9 cellular contexts compared by ENCODE assay signal in the genomic region with DNA sequence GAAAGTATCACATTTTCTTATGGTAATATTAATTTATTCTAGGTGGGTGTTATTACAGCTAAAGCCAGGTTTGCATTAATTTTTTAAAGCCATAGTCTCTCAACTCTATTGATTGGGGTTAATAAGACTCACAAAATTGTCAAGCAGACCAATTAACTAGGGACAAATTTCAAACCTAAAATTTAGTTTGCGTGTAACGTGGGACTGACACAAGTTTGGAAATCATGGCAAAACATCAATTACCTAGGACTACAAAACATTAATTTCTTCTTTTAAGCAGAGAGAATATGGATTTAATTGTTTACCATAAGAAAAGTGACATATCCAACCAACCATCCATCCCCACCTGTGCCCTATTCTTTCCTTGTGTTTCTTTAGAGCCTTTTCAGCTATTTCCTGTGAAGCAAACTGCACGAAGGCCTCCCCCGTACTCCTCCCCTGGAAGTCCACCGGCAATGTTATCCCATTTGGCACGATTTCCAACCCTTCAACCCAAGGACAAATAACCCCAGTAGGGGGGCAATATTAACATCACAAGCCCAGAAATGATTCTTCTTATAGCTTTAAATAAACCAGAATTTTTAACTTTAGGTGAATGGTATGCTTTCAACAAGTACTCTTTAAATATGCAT. TPM values are rescaled to one million over a fixed set of nuclear protein-coding genes. Genes with fewer than 3 reads are reported as not detected.
A peak's percentile ranks its signal among the peaks of the same experiment; 100 is the strongest.
DNase-seq lines count a peak whose midpoint lies in the region; ATAC-seq and TF ChIP-seq lines count a peak whose summit lies in the region.
"Had no signal": no experiment of that assay in that cellular context is flagged by ENCODE, and none has a peak within 500 bp of the region (broad histone marks: within the 10 kb centered on the region; RNA-seq: fewer than 3 reads in every experiment).

No MANE protein-coding gene starts in this region.

- intact Hi-C loops in Calu3 (cut with micrococcal nuclease; ENCODE audit: unreplicated experiment): no loop called here

- H3K4me1 Mint-ChIP-seq in Calu3 (ENCODE audit: low read depth, unreplicated experiment): peaks cover 52% of the 10 kb centered on the region
- H3K4me1 Mint-ChIP-seq in endothelial cell (ENCODE audit: unreplicated experiment): peaks cover 61% of the 10 kb centered on the region

- peaks cover 39% of the 10 kb centered on the region; the same call in 1 of the 2 replicates for H3F3A ChIP-seq in OCI-LY1 (ENCODE audit: insufficient read depth, low read length)

- no TSS peak for BruUV-seq in Calu3 (replicated peaks; lab: Mats Ljungman, UMichigan)

- ATAC-seq in GM18498 (IDR thresholded peaks at IDR 0.05; ENCODE audit: unreplicated experiment) (no peak), GM18873 (IDR thresholded peaks at IDR 0.05; ENCODE audit: low FRiP score, unreplicated experiment) (no peak)

- peak overlapping the region; percentile 93 for H3K27ac Mint-ChIP-seq in Calu3 (ENCODE audit: unreplicated experiment)
- peak overlapping the region; percentile 76 for H3K27ac Mint-ChIP-seq in endothelial cell (ENCODE audit: unreplicated experiment)

- peaks cover 54% of the 10 kb centered on the region for H3K4me1 ChIP-seq in OCI-LY1 (ENCODE audit: insufficient read depth, low read length, severe bottlenecking)
- peaks cover 39 to 40% of the 10 kb centered on the region in 2 experiments for H3K4me1 ChIP-seq in neutrophil (ENCODE audit: control insufficient read depth in 1 of 2, insufficient read depth in 1 of 2, low read depth in 1 of 2, low read length in 1 of 2)

- H3K4me3 Mint-ChIP-seq in Calu3 (ENCODE audit: low read depth, unreplicated experiment) (peak overlapping the region; percentile 96), endothelial cell (ENCODE audit: unreplicated experiment) (peak overlapping the region; percentile 90)

- TF ChIP-seq CTCF in Calu3 (IDR thresholded peaks at IDR 0.05; ENCODE audit: unreplicated experiment): no peak
- no peak for TF ChIP-seq CTCF in OCI-LY1 (IDR thresholded peaks at IDR 0.05; ENCODE audit: low read length)
- TF ChIP-seq CTCF in endothelial cell (IDR thresholded peaks at IDR 0.05; ENCODE audit: unreplicated experiment): no peak
- TF ChIP-seq CTCF in neutrophil (IDR thresholded peaks at IDR 0.05): no peak

- H3K9ac ChIP-seq in OCI-LY1 (ENCODE audit: low read length): no peak overlapping the region

- no peak overlapping the region for H2AFZ ChIP-seq in OCI-LY1 (ENCODE audit: low read length)

- H3K9me3 Mint-ChIP-seq in Calu3 (ENCODE audit: low read depth, unreplicated experiment): no peaks in the 10 kb centered on the region
- H3K9me3 Mint-ChIP-seq in endothelial cell (ENCODE audit: unreplicated experiment): no peaks in the 10 kb centered on the region

- H3K36me3 ChIP-seq in OCI-LY1 (ENCODE audit: insufficient read depth, low read length) (peaks cover 91% of the 10 kb centered on the region), neutrophil (peaks cover 71% of the 10 kb centered on the region)

- no peak for DNase-seq in Calu3
- DNase-seq in endothelial cell (ENCODE audit: low spot score): no peak
- DNase-seq in amygdala (lab: John Stamatoyannopoulos, UW): no peak
- no peak for DNase-seq in Kasumi-1 (lab: John Stamatoyannopoulos, UW)
- DNase-seq: transverse colon had no signal

- H3K27me3 Mint-ChIP-seq in Calu3 (ENCODE audit: unreplicated experiment) (peaks cover 7% of the 10 kb centered on the region), endothelial cell (ENCODE audit: unreplicated experiment) (peaks cover 24% of the 10 kb centered on the region)

- H3K36me3 Mint-ChIP-seq in Calu3 (ENCODE audit: insufficient read depth, unreplicated experiment) (peaks cover 100% of the 10 kb centered on the region), endothelial cell (ENCODE audit: low read depth, unreplicated experiment) (peaks cover 70% of the 10 kb centered on the region)

- H3K9me3 ChIP-seq in OCI-LY1 (ENCODE audit: low read length): no peaks in the 10 kb centered on the region
- no peaks in the 10 kb centered on the region for H3K9me3 ChIP-seq in neutrophil
- H3K9me3 ChIP-seq: transverse colon had no signal

- H3K27me3 ChIP-seq in OCI-LY1 (ENCODE audit: insufficient read depth, low read length): no peaks in the 10 kb centered on the region
- H3K27me3 ChIP-seq in neutrophil: no peaks in the 10 kb centered on the region
- H3K27me3 ChIP-seq: transverse colon had no signal

- no peaks in the 10 kb centered on the region for H3K9me2 ChIP-seq in OCI-LY1 (ENCODE audit: low read depth, low read length)

- H3K27ac ChIP-seq in OCI-LY1 (ENCODE audit: low read depth, low read length, poor library complexity, severe bottlenecking) (no peak overlapping the region), neutrophil (peak overlapping the region; percentile 98)

- peaks cover 49% of the 10 kb centered on the region for H3K79me2 ChIP-seq in OCI-LY1 (ENCODE audit: insufficient read depth, low read length)

- CTCF ChIA-PET in Calu3 (lab: Charles Lee): no interaction called here

- H3K4me3 ChIP-seq in OCI-LY1 (ENCODE audit: low read depth, low read length, poor library complexity, severe bottlenecking): peak overlapping the region; percentile 100
- no peak overlapping the region for H3K4me3 ChIP-seq in neutrophil (ENCODE audit: low read depth in 1 of 2, low read length in 1 of 2)

- peak overlapping the region; percentile 84 for H3K4me2 ChIP-seq in OCI-LY1 (ENCODE audit: low read length)

- H4K20me1 ChIP-seq in OCI-LY1 (ENCODE audit: insufficient read depth, low read length): peaks cover 33% of the 10 kb centered on the region

RNA-seq across cellular contexts. Expression of gene HNRNPH1, which starts 4.4 kb away (rescaled TPM):
- total RNA-seq in Calu3 (2022) (765 and 870 TPM in 2 replicates), endothelial cell (ENCODE audit: unreplicated experiment) (852 TPM)
